11 cellular contexts compared by ENCODE assay signal in genomic region chr3:129118745-129119144, GRCh38. TPM values are rescaled to one million over a fixed set of nuclear protein-coding genes. Genes with fewer than 3 reads are reported as not detected.
DNase-seq lines count a peak whose midpoint lies in the region; ATAC-seq and TF ChIP-seq lines count a peak whose summit lies in the region.
"Had no signal": no experiment of that assay in that cellular context is flagged by ENCODE, and none has a peak within 500 bp of the region (broad histone marks: within the 10 kb centered on the region; RNA-seq: fewer than 3 reads in every experiment).

No MANE protein-coding gene starts in this region.

- H3K9me2 ChIP-seq in OCI-LY1 (ENCODE audit: low read depth, low read length), result no peaks in the 10 kb centered on the region

- H3K4me1 Mint-ChIP-seq in activated T-cell treated with anti-CD3 and anti-CD28 coated beads, Interleukin-2, amount 50 U/mL, for 4 hours (ENCODE audit: low read depth), result peaks cover 73% of the 10 kb centered on the region

- H3K4me3 ChIP-seq in OCI-LY1 (ENCODE audit: low read depth, low read length, poor library complexity, severe bottlenecking) (peak overlapping the region; percentile 69), esophagus squamous epithelium (peak overlapping the region in 2 of 4 donors; percentile 57 to 91)

- no peaks in the 10 kb centered on the region for H3K9me3 Mint-ChIP-seq in activated T-cell treated with anti-CD3 and anti-CD28 coated beads, Interleukin-2, amount 50 U/mL, for 4 hours

- no peak for DNase-seq in activated T-cell treated with anti-CD3 and anti-CD28 coated beads, Interleukin-2, amount 50 U/mL, for 4 hours
- DNase-seq in esophagus squamous epithelium (lab: John Stamatoyannopoulos, UW) (no peak), NOMO-1 treated with dmso at 0.1 percent for 144 hours (lab: John Stamatoyannopoulos, UW; ENCODE audit: unreplicated experiment) (no peak), NCI-H446 (lab: John Stamatoyannopoulos, UW) (no peak), pons (ENCODE audit: low spot score) (no peak)
- peak; percentile 40 to 92 (median 80) for DNase-seq in stimulated activated naive CD4-positive, alpha-beta T cell (lab: John Stamatoyannopoulos, UW)
- DNase-seq: GM23248, SHP77 had no signal

- TF ChIP-seq POLR2A in esophagus squamous epithelium (IDR thresholded peaks at IDR 0.05), result no peak

- peaks cover 11% of the 10 kb centered on the region for H3K36me3 Mint-ChIP-seq in activated T-cell treated with anti-CD3 and anti-CD28 coated beads, Interleukin-2, amount 50 U/mL, for 4 hours (ENCODE audit: insufficient read depth)

- H3K36me3 ChIP-seq in OCI-LY1 (ENCODE audit: insufficient read depth, low read length) (peaks cover 18% of the 10 kb centered on the region; the same call in 1 of the 2 replicates), esophagus squamous epithelium (peaks cover 0 to 21% (median 0%) of the 10 kb centered on the region in 3 donors)

- H3K27ac ChIP-seq in OCI-LY1 (ENCODE audit: low read depth, low read length, poor library complexity, severe bottlenecking) (peak overlapping the region; percentile 86), esophagus squamous epithelium (peak overlapping the region in 3 of 4 donors; percentile 88 to 97 (median 94))
- H3K27ac ChIP-seq: GM23248 had no signal

- H3K27me3 Mint-ChIP-seq in activated T-cell treated with anti-CD3 and anti-CD28 coated beads, Interleukin-2, amount 50 U/mL, for 4 hours (ENCODE audit: low read depth), result no peaks in the 10 kb centered on the region

- peak; percentile 34 to 39 for ATAC-seq in activated T-cell treated with anti-CD3 and anti-CD28 coated beads, Interleukin-2, amount 50 U/mL, for 4 hours
- ATAC-seq in HG02571 (IDR thresholded peaks at IDR 0.05; ENCODE audit: unreplicated experiment), result no peak

- peak overlapping the region; percentile 90 for H3K4me3 Mint-ChIP-seq in activated T-cell treated with anti-CD3 and anti-CD28 coated beads, Interleukin-2, amount 50 U/mL, for 4 hours

- H4K20me1 ChIP-seq in OCI-LY1 (ENCODE audit: insufficient read depth, low read length), result no peaks in the 10 kb centered on the region

- TF ChIP-seq CTCF in OCI-LY1 (IDR thresholded peaks at IDR 0.05; ENCODE audit: low read length) (no peak), esophagus squamous epithelium (IDR thresholded peaks at IDR 0.05) (no peak)

- no peaks in the 10 kb centered on the region for H3K9me3 ChIP-seq in OCI-LY1 (ENCODE audit: low read length)
- H3K9me3 ChIP-seq in esophagus squamous epithelium, result no peaks in the 10 kb centered on the region

- H3K27me3 ChIP-seq in OCI-LY1 (ENCODE audit: insufficient read depth, low read length) (no peaks in the 10 kb centered on the region), esophagus squamous epithelium (no peaks in the 10 kb centered on the region)

- H3K4me1 ChIP-seq in OCI-LY1 (ENCODE audit: insufficient read depth, low read length, severe bottlenecking) (peaks cover 53% of the 10 kb centered on the region), esophagus squamous epithelium (peaks cover 16 to 65% (median 21%) of the 10 kb centered on the region in 3 donors)

- no peaks in the 10 kb centered on the region for H3F3A ChIP-seq in OCI-LY1 (ENCODE audit: insufficient read depth, low read length)

- 66 to 77% methylated on average over 4 to 5 of the region's 5 CpGs for WGBS in esophagus squamous epithelium, 2 donors

- no peak overlapping the region for H2AFZ ChIP-seq in OCI-LY1 (ENCODE audit: low read length)
- H2AFZ ChIP-seq: GM23248 had no signal

- H3K9ac ChIP-seq in OCI-LY1 (ENCODE audit: low read length), result peak overlapping the region; percentile 81

- intact Hi-C loops in esophagus squamous epithelium (cut with DNase I), result no loop called here

- peaks cover 14% of the 10 kb centered on the region for H3K79me2 ChIP-seq in OCI-LY1 (ENCODE audit: insufficient read depth, low read length)

- H3K4me2 ChIP-seq in OCI-LY1 (ENCODE audit: low read length), result peak overlapping the region; percentile 86

RNA-seq across cellular contexts. Expression of gene RAB43, which starts 2.9 kb away (rescaled TPM):
- 10 to 100 TPM; 24.4 to 30.6 (median 25.0) TPM for total RNA-seq in activated T-cell treated with anti-CD3 and anti-CD28 coated beads, Interleukin-2, amount 50 U/mL, for 4 hours
- total RNA-seq in esophagus squamous epithelium, result 10 to 100 TPM in 1 of 4 donors, 1 to 10 TPM in 3; 4.6 to 11.1 (median 7.9) TPM

RNA-seq across cellular contexts. Expression of gene ISY1, which starts 42.1 kb away (rescaled TPM):
- total RNA-seq in activated T-cell treated with anti-CD3 and anti-CD28 coated beads, Interleukin-2, amount 50 U/mL, for 4 hours, result 100 to 1,000 TPM in 1 of 3 donors, 10 to 100 TPM in 2; 93.1 to 101 (median 93.9) TPM
- 10 to 100 TPM in 3 of 4 donors, 1 to 10 TPM in 1; 6.0 to 26.3 (median 19.6) TPM for total RNA-seq in esophagus squamous epithelium

RNA-seq across cellular contexts. Expression of gene GP9, which starts 58.2 kb away (rescaled TPM):
- total RNA-seq in activated T-cell treated with anti-CD3 and anti-CD28 coated beads, Interleukin-2, amount 50 U/mL, for 4 hours, result not detected
- total RNA-seq in esophagus squamous epithelium, result not detected
- total RNA-seq: GM23248, LHCN-M2 had no signal

Comparison
In these comparisons a context has a peak if more than half of its experiments do, and no peak if none do; other contexts are left out.
1. DNase-seq: peak in stimulated activated naive CD4-positive, alpha-beta T cell (6 of 6); none in activated T-cell treated with anti-CD3 and anti-CD28 coated beads, Interleukin-2, amount 50 U/mL, for 4 hours (single experiment), esophagus squamous epithelium (single experiment), NOMO-1 treated with dmso at 0.1 percent for 144 hours (single experiment), NCI-H446 (0 of 2) and pons (single experiment).